ENCODE assay signal across 7 cellular contexts in the genomic region with DNA sequence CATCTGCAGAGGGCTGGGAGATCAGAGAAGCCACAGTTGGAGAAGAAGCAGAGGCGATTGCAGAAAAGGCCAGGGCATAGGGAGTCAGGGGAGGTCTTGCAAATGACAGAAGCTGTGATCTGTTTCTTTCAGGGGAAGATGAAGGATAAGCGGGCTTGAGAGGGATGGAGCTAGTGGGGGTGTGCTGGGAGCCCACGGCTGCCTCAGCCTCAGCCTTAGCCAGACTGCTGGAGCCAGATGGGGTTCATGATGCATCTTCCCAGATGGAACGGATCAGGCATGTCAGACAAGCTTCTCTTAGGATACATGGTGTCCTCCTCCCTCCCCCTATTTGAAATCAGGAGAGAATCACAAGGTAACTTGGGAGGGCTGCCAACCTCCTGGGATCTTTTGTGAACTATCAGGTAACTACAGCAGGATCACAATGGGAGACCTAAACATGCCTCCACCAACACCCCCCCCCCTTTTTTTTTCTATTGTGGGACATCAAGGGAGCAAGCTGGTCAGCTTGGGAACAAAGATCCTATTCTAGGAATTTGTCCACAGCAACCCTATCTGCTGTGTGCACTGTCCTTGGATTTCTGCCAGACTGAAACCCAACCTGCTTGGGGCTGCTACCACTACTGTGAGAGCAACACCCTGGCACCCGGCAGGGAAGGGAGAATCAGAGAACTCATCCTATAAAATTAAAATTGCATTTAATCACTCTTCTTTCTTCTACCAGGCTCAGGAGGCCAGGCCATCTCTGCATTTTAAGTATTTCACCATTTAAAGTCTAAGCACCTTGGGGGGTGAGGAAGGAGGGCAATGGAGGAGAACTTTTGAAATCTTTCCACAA. TPM values are rescaled to one million over a fixed set of nuclear protein-coding genes. Genes with fewer than 3 reads are reported as not detected.
DNase-seq lines count a peak whose midpoint lies in the region; ATAC-seq and TF ChIP-seq lines count a peak whose summit lies in the region.

No MANE protein-coding gene starts in this region.

- TF ChIP-seq CTCF in heart right ventricle (IDR thresholded peaks at IDR 0.05) = no peak

- H3K27ac ChIP-seq in SK-N-MC = peak overlapping the region; percentile 53
- peak overlapping the region; percentile 39 to 74 (median 56) for H3K27ac ChIP-seq in heart right ventricle
- H3K27ac ChIP-seq in stomach smooth muscle (ENCODE audit: low read length) = peak overlapping the region; percentile 41

- H3K27me3 ChIP-seq in heart right ventricle (no peaks in the 10 kb centered on the region), stomach smooth muscle (ENCODE audit: control insufficient read depth in 1 of 2, insufficient read depth in 2 of 2, low read length in 2 of 2) (no peaks in the 10 kb centered on the region)

- H3K9me3 ChIP-seq in SK-N-MC (ENCODE audit: low read depth, low read length) = no peaks in the 10 kb centered on the region
- H3K9me3 ChIP-seq in heart right ventricle = no peaks in the 10 kb centered on the region
- H3K9me3 ChIP-seq in stomach smooth muscle (ENCODE audit: control insufficient read depth in 2 of 2, low read length in 2 of 2) = no peaks in the 10 kb centered on the region

- ATAC-seq in heart right ventricle (peak in 7 of 8 donors; percentile 54 to 96 (median 66)), GM18520 (IDR thresholded peaks at IDR 0.05; ENCODE audit: unreplicated experiment) (no peak)
- ATAC-seq in activated naive CD4-positive, alpha-beta T cell treated with anti-CD3 and anti-CD28 coated beads, Interleukin-2, amount 50 U/mL, for 72 hours = no peak

- no peak overlapping the region for H3K27ac Mint-ChIP-seq in activated naive CD4-positive, alpha-beta T cell treated with anti-CD3 and anti-CD28 coated beads, Interleukin-2, amount 50 U/mL, for 72 hours

- H3K9ac ChIP-seq in SK-N-MC (ENCODE audit: insufficient read length) (peak overlapping the region; percentile 35), stomach smooth muscle (ENCODE audit: low read length in 2 of 2) (no peak overlapping the region)

- H3K4me1 ChIP-seq in heart right ventricle (peaks cover 0 to 56% (median 36%) of the 10 kb centered on the region in 9 donors), stomach smooth muscle (ENCODE audit: control insufficient read depth, insufficient read depth, low read length) (peaks cover 34% of the 10 kb centered on the region)

- DNase-seq in LoVo (ENCODE audit: low spot score) (peak; percentile 39), SK-N-MC (ENCODE audit: low read depth, low spot score) (no peak), heart right ventricle (peak in 1 of 2 donors; percentile 57)
- no peak for DNase-seq in activated CD4-positive, alpha-beta T cell treated with anti-CD3 and anti-CD28 coated beads for 4 hours
- no peak for DNase-seq in activated naive CD4-positive, alpha-beta T cell treated with anti-CD3 and anti-CD28 coated beads, Interleukin-2, amount 50 U/mL, for 72 hours (ENCODE audit: low spot score in 2 of 2)

- no peaks in the 10 kb centered on the region for H3K9me3 Mint-ChIP-seq in activated naive CD4-positive, alpha-beta T cell treated with anti-CD3 and anti-CD28 coated beads, Interleukin-2, amount 50 U/mL, for 72 hours

- intact Hi-C loops in heart right ventricle (cut with DNase I) = no loop called here

- peak overlapping the region; percentile 39; the same call in 1 of the 2 replicates for H3K4me3 ChIP-seq in SK-N-MC
- H3K4me3 ChIP-seq in heart right ventricle = no peak overlapping the region
- H3K4me3 ChIP-seq in stomach smooth muscle (ENCODE audit: low read length in 2 of 2) = peak overlapping the region; percentile 22 to 23

- H3K36me3 ChIP-seq in SK-N-MC (ENCODE audit: insufficient read depth, low read length) (no peaks in the 10 kb centered on the region), heart right ventricle (no peaks in the 10 kb centered on the region), stomach smooth muscle (ENCODE audit: control insufficient read depth in 2 of 2, insufficient read depth in 2 of 2, low read length in 2 of 2) (no peaks in the 10 kb centered on the region)

- H3K36me3 Mint-ChIP-seq in activated naive CD4-positive, alpha-beta T cell treated with anti-CD3 and anti-CD28 coated beads, Interleukin-2, amount 50 U/mL, for 72 hours = no peaks in the 10 kb centered on the region

- WGBS in heart right ventricle, 2 donors = 44 to 56% methylated on average over 5 of the region's 5 CpGs

RNA-seq across cellular contexts. Expression of a gene that starts 10.7 kb away (rescaled TPM):
- total RNA-seq in heart right ventricle = 1,000 to 10,000 TPM; 1,003 to 4,750 (median 1,632) TPM
- 100 to 1,000 TPM; 316 to 678 TPM for polyA plus RNA-seq in heart right ventricle
- 100 to 1,000 TPM; 121 to 132 TPM for total RNA-seq in activated naive CD4-positive, alpha-beta T cell treated with anti-CD3 and anti-CD28 coated beads, Interleukin-2, amount 50 U/mL, for 72 hours

Comparison
In these comparisons a context has a peak if more than half of its experiments do, and no peak if none do; other contexts are left out.
1. H3K4me3 ChIP-seq: peak in SK-N-MC (single experiment) and stomach smooth muscle (2 of 2); none in heart right ventricle (0 of 10).
2. ATAC-seq: peak in heart right ventricle (7 of 8); none in activated naive CD4-positive, alpha-beta T cell treated with anti-CD3 and anti-CD28 coated beads, Interleukin-2, amount 50 U/mL, for 72 hours (0 of 2) and GM18520 (single experiment).
3. RNA of a gene that starts 10.7 kb away (total RNA-seq): 1,003 to 4,750 TPM in heart right ventricle; 121 to 132 TPM in activated naive CD4-positive, alpha-beta T cell treated with anti-CD3 and anti-CD28 coated beads, Interleukin-2, amount 50 U/mL, for 72 hours; every median in the first group is over 4 times any median in the second.
4. Peak in every context shown above with its lines, with median percentiles within 50 percentile points of each other: H3K27ac ChIP-seq.